ENCODE assay signal across 9 cellular contexts in genomic region chr20:63956664-63957003, GRCh38. TPM values are rescaled to one million over a fixed set of nuclear protein-coding genes. Genes with fewer than 3 reads are reported as not detected.
A peak's percentile ranks its signal among the peaks of the same experiment; 100 is the strongest.
DNase-seq lines count a peak whose midpoint lies in the region; ATAC-seq and TF ChIP-seq lines count a peak whose summit lies in the region.
"Had no signal": no experiment of that assay in that cellular context is flagged by ENCODE, and none has a peak within 500 bp of the region (broad histone marks: within the 10 kb centered on the region; RNA-seq: fewer than 3 reads in every experiment).

No MANE protein-coding gene starts in this region.

- TF ChIP-seq POLR2A in lower leg skin (IDR thresholded peaks at IDR 0.05) = no peak

- no peaks in the 10 kb centered on the region for H3K9me3 Mint-ChIP-seq in activated naive CD8-positive, alpha-beta T cell treated with anti-CD3 and anti-CD28 coated beads for 36 hours

- peaks cover 17% of the 10 kb centered on the region for H3K4me1 ChIP-seq in ES-I3 (ENCODE audit: insufficient read depth, low read length)
- peaks cover 1% of the 10 kb centered on the region for H3K4me1 ChIP-seq in urinary bladder (ENCODE audit: insufficient read depth)

- H3K4me1 Mint-ChIP-seq in activated naive CD8-positive, alpha-beta T cell treated with anti-CD3 and anti-CD28 coated beads for 36 hours = peaks cover 34% of the 10 kb centered on the region

- peak; percentile 13 for ATAC-seq in HG02852 (IDR thresholded peaks at IDR 0.05; ENCODE audit: unreplicated experiment)
- no peak for ATAC-seq in HG03139 (IDR thresholded peaks at IDR 0.05; ENCODE audit: unreplicated experiment)

- H3K4me3 Mint-ChIP-seq in activated naive CD8-positive, alpha-beta T cell treated with anti-CD3 and anti-CD28 coated beads for 36 hours = peak overlapping the region; percentile 77

- H3K36me3 ChIP-seq in ES-I3 (ENCODE audit: insufficient read depth, low read length) (peaks cover 3% of the 10 kb centered on the region; the same call in 1 of the 2 replicates), urinary bladder (ENCODE audit: insufficient read depth) (no peaks in the 10 kb centered on the region)

- TF ChIP-seq CTCF in lower leg skin (IDR thresholded peaks at IDR 0.05) = no peak

- H3K27ac Mint-ChIP-seq in activated naive CD8-positive, alpha-beta T cell treated with anti-CD3 and anti-CD28 coated beads for 36 hours = peak overlapping the region; percentile 91

- peak overlapping the region; percentile 58 for H3K9ac ChIP-seq in ES-I3 (ENCODE audit: low read depth, low read length)

- no peaks in the 10 kb centered on the region for H3K9me3 ChIP-seq in ES-I3 (ENCODE audit: control insufficient read depth, insufficient read depth, low read length)

- peak overlapping the region; percentile 41 for H3K4me3 ChIP-seq in lower leg skin (ENCODE audit: low read depth, poor library complexity, severe bottlenecking)
- H3K4me3 ChIP-seq in urinary bladder (ENCODE audit: low read depth, low read length) = peak overlapping the region; percentile 43

- no peaks in the 10 kb centered on the region for H3K27me3 Mint-ChIP-seq in activated naive CD8-positive, alpha-beta T cell treated with anti-CD3 and anti-CD28 coated beads for 36 hours

- intact Hi-C loops in lower leg skin (cut with DNase I; ENCODE audit: low total_unique reads) = no loop called here

- no peak for DNase-seq in activated naive CD8-positive, alpha-beta T cell treated with anti-CD3 and anti-CD28 coated beads for 36 hours
- DNase-seq in lower leg skin (ENCODE audit: low spot score in 2 of 2) = no peak
- no peak for DNase-seq in iPS-NIHi11 (ENCODE audit: low spot score)
- DNase-seq in SKM-1 treated with dmso at 0.1 percent for 144 hours (lab: John Stamatoyannopoulos, UW; ENCODE audit: unreplicated experiment) = no peak

- H3K36me3 Mint-ChIP-seq in activated naive CD8-positive, alpha-beta T cell treated with anti-CD3 and anti-CD28 coated beads for 36 hours = peaks cover 5% of the 10 kb centered on the region

- 1% methylated on average over 15 of the region's 15 CpGs for WGBS in lower leg skin, 2 donors
- under 1% methylated on average over 15 of the region's 15 CpGs for WGBS in urinary bladder

- H3K27ac ChIP-seq in urinary bladder (ENCODE audit: low read depth) = no peak overlapping the region

RNA-seq across cellular contexts. Expression of gene UCKL1, which starts 0.4 kb away (rescaled TPM):
- 10 to 100 TPM; 27.6 to 28.9 TPM for total RNA-seq in activated naive CD8-positive, alpha-beta T cell treated with anti-CD3 and anti-CD28 coated beads for 36 hours
- total RNA-seq in lower leg skin = 10 to 100 TPM; 28.1 to 44.3 (median 33.6) TPM
- total RNA-seq in urinary bladder = 20.1 TPM
- 41.2 TPM for polyA plus RNA-seq in urinary bladder

RNA-seq across cellular contexts. Expression of gene ZNF512B, which starts 13.1 kb away (rescaled TPM):
- 10 to 100 TPM; 11.6 to 11.8 TPM for total RNA-seq in activated naive CD8-positive, alpha-beta T cell treated with anti-CD3 and anti-CD28 coated beads for 36 hours
- total RNA-seq in lower leg skin = 10 to 100 TPM; 15.3 to 19.8 (median 16.7) TPM
- total RNA-seq in urinary bladder = 8.7 TPM
- polyA plus RNA-seq in urinary bladder = 13.8 TPM

RNA-seq across cellular contexts. Expression of gene SAMD10, which starts 22.8 kb away (rescaled TPM):
- total RNA-seq in activated naive CD8-positive, alpha-beta T cell treated with anti-CD3 and anti-CD28 coated beads for 36 hours = 10 to 100 TPM; 16.7 to 19.3 TPM
- total RNA-seq in lower leg skin (10 to 100 TPM in 3 of 4 donors, 1 to 10 TPM in 1; 8.1 to 11.3 (median 10.6) TPM), urinary bladder (1.8 TPM)
- polyA plus RNA-seq in urinary bladder = 3.8 TPM
- total RNA-seq: SK-MEL-5 had no signal

RNA-seq across cellular contexts. Expression of gene PRPF6, which starts 24.3 kb away (rescaled TPM):
- 10 to 100 TPM; 64.5 to 64.6 TPM for total RNA-seq in activated naive CD8-positive, alpha-beta T cell treated with anti-CD3 and anti-CD28 coated beads for 36 hours
- 10 to 100 TPM; 66.8 to 88.3 (median 79.1) TPM for total RNA-seq in lower leg skin
- 44.1 TPM for total RNA-seq in urinary bladder
- polyA plus RNA-seq in urinary bladder = 71.8 TPM
